25 cellular contexts compared by ENCODE assay signal in genomic region chr7:5455581-5456222, GRCh38.
"Had no signal": no experiment of that assay in that cellular context is flagged by ENCODE, and none has a peak within 500 bp of the region (broad histone marks: within the 10 kb centered on the region; RNA-seq: fewer than 3 reads in every experiment).

No MANE protein-coding gene starts in this region.

- H3K27ac Mint-ChIP-seq: activated CD4-positive, alpha-beta memory T cell treated with anti-CD3 and anti-CD28 coated beads for 36 hours; activated CD4-positive, alpha-beta T cell treated with anti-CD3 and anti-CD28 coated beads, Interleukin-2, amount 10 ng/mL, durations not matched to agents 7 days and 5 days; activated T-helper 2 cell treated with anti-CD3 and anti-CD28 coated beads, Interferon-gamma antibody, Interleukin-2, Interleukin-4, amounts not matched to agents 10 μg/mL and 5 μg/mL and 100 μg/mL, durations not matched to agents 14 hours and 24 hours and 36 hours; IgD-negative memory B cell; T-cell had no signal

- H3K4me3 ChIP-seq: breast epithelium, MG63, SK-N-MC had no signal

- DNase-seq: activated CD4-positive, alpha-beta memory T cell treated with anti-CD3 and anti-CD28 coated beads for 36 hours; activated CD4-positive, alpha-beta T cell treated with anti-CD3 and anti-CD28 coated beads, Interleukin-2, amount 10 ng/mL, durations not matched to agents 7 days and 5 days; activated CD4-positive, CD25-positive, alpha-beta regulatory T cell; activated gamma-delta T cell treated with Interleukin-2 at 50 U/mL for 16 hours; activated naive CD4-positive, alpha-beta T cell treated with anti-CD3 and anti-CD28 coated beads, Interleukin-2, amount 50 U/mL, for 16 hours; activated T-cell treated with anti-CD3 and anti-CD28 coated beads for 4 hours; activated T-cell treated with anti-CD3 and anti-CD28 coated beads, Interleukin-2, amount 50 U/mL, for 48 hours; aorta; caudate nucleus; MG63; MV-4-11; NCI-H1092 treated with DMSO at 0.1 percent for 48 hours; NCI-H1417 treated with DMSO at 0.1 percent for 48 hours; NCI-H1694; NCI-H2029; NCI-H345; NCI-H510A; NCI-H526 treated with DMSO at 0.1 percent for 48 hours; T-cell had no signal

- H3K27me3 ChIP-seq: breast epithelium, MG63 had no signal

- H3K36me3 ChIP-seq: breast epithelium, MG63 had no signal

- H3K9me3 ChIP-seq: breast epithelium, MG63 had no signal

- H3K9ac ChIP-seq: KMS-11 had no signal

- H3K4me1 Mint-ChIP-seq: IgD-negative memory B cell had no signal

- H3K4me2 ChIP-seq: KMS-11 had no signal

- H3K27ac ChIP-seq: breast epithelium, KMS-11, SK-N-MC, VCaP had no signal

- H3K36me3 Mint-ChIP-seq: activated CD4-positive, alpha-beta memory T cell treated with anti-CD3 and anti-CD28 coated beads for 36 hours; T-cell had no signal

- ATAC-seq: T-cell had no signal

- H3K4me1 ChIP-seq: breast epithelium had no signal

- H3K4me3 Mint-ChIP-seq: activated CD4-positive, alpha-beta memory T cell treated with anti-CD3 and anti-CD28 coated beads for 36 hours; activated CD4-positive, alpha-beta T cell treated with anti-CD3 and anti-CD28 coated beads, Interleukin-2, amount 10 ng/mL, durations not matched to agents 7 days and 5 days; IgD-negative memory B cell; T-cell had no signal

- H3K9me3 Mint-ChIP-seq: activated CD4-positive, alpha-beta memory T cell treated with anti-CD3 and anti-CD28 coated beads for 36 hours; activated CD4-positive, alpha-beta T cell treated with anti-CD3 and anti-CD28 coated beads, Interleukin-2, amount 10 ng/mL, durations not matched to agents 7 days and 5 days; activated T-helper 2 cell treated with anti-CD3 and anti-CD28 coated beads, Interferon-gamma antibody, Interleukin-2, Interleukin-4, amounts not matched to agents 10 μg/mL and 5 μg/mL and 100 μg/mL, durations not matched to agents 14 hours and 24 hours and 36 hours; T-cell had no signal
